24 cellular contexts compared by ENCODE assay signal in the genomic region with DNA sequence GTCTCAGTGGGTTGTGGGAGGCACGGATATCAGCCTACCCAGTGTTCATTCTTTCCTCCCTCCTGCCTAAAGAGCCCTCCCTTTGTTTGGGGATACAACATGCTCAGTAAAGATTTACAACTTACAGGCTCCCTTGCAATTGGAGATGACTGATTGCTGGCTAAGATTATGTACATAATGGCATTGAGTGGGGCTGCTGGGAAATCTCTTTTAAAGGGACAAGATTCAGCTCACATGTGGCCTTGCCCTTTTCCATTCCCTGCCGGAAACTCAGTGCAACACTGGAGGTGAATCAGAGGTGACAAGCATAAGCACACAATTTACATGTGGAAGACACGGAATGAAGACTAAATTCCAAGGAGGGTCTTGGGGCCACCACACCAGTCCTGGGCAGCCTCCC.
"Had no signal": no experiment of that assay in that cellular context is flagged by ENCODE, and none has a peak within 500 bp of the region (broad histone marks: within the 10 kb centered on the region; RNA-seq: fewer than 3 reads in every experiment).

No MANE protein-coding gene starts in this region.

- H3K4me3 ChIP-seq: esophagus squamous epithelium, heart right ventricle, lower lobe of right lung, prostate gland, right atrium auricular region, smooth muscle cell, stomach, thyroid gland had no signal

- H3K36me3 ChIP-seq: esophagus squamous epithelium, heart right ventricle, lower lobe of right lung, prostate gland, right atrium auricular region, stomach, thyroid gland had no signal

- H3K27me3 ChIP-seq: esophagus squamous epithelium, heart right ventricle, right atrium auricular region, stomach, thyroid gland had no signal

- H3K9me3 ChIP-seq: esophagus squamous epithelium, heart right ventricle, lower lobe of right lung, prostate gland, right atrium auricular region, stomach, thyroid gland had no signal

- H3K4me1 ChIP-seq: esophagus squamous epithelium, heart right ventricle, lower lobe of right lung, prostate gland, right atrium auricular region, thyroid gland had no signal

- ATAC-seq: effector memory CD8-positive, alpha-beta T cell; heart right ventricle; left cardiac atrium; left ventricle myocardium superior; lower lobe of right lung; natural killer cell treated with Interleukin-12 subunit alpha and Interleukin-12 subunit beta and Interleukin-15 and Interleukin-18, amount 100 ng/mL, for 72 hours; sciatic nerve; stimulated activated effector memory CD8-positive, alpha-beta T cell treated with anti-CD3 and anti-CD28 coated beads, Interleukin-12 subunit alpha, Interleukin-12 subunit beta, amount 100 ng/mL, for 72 hours had no signal

- H3K27ac ChIP-seq: esophagus squamous epithelium, heart right ventricle, lower lobe of right lung, prostate gland, right atrium auricular region, stomach, thyroid gland had no signal

- DNase-seq: cortex of kidney; effector memory CD8-positive, alpha-beta T cell; erythroblast; esophagus squamous epithelium; foreskin melanocyte; glutamatergic neuron; heart right ventricle; hippocampal formation; left cardiac atrium; left ventricle myocardium superior; lower lobe of right lung; naive B cell; stimulated activated CD4-positive, alpha-beta T cell treated with anti-CD3 and anti-CD28 coated beads, Interleukin-12 subunit alpha, Interleukin-12 subunit beta, amount 100 ng/mL, for 4 hours; stimulated activated CD4-positive, alpha-beta T cell treated with anti-CD3 and anti-CD28 coated beads, Interleukin-1b, Interleukin-23, amount 100 ng/mL, for 48 hours; stimulated activated CD4-positive, alpha-beta T cell treated with anti-CD3 and anti-CD28 coated beads, Interleukin-4, amount 100 ng/mL, for 24 hours; stimulated activated naive CD4-positive, alpha-beta T cell treated with Interleukin-2 at 50 U/mL for 16 hours; stomach; thyroid gland had no signal

- H3K4me2 ChIP-seq: smooth muscle cell had no signal
